In genomic region chr16:88049561-88050545, GRCh38 we compare ENCODE assay signal across 17 cellular contexts.
"Had no signal": no experiment of that assay in that cellular context is flagged by ENCODE, and none has a peak within 500 bp of the region (broad histone marks: within the 10 kb centered on the region; RNA-seq: fewer than 3 reads in every experiment).

No MANE protein-coding gene starts in this region.

- H3K9me3 ChIP-seq: adrenal gland, pancreas had no signal

- H3K27ac Mint-ChIP-seq: activated naive CD4-positive, alpha-beta T cell treated with anti-CD3 and anti-CD28 coated beads, Interleukin-2, amount 10 ng/mL, durations not matched to agents 7 days and 5 days; activated T-helper 2 cell treated with anti-CD3 and anti-CD28 coated beads, Interferon-gamma antibody, Interleukin-2, Interleukin-4, amounts not matched to agents 10 μg/mL and 5 μg/mL and 100 μg/mL, durations not matched to agents 14 hours and 24 hours and 36 hours; neural progenitor cell; type B pancreatic cell had no signal

- H3K4me1 Mint-ChIP-seq: activated naive CD4-positive, alpha-beta T cell treated with anti-CD3 and anti-CD28 coated beads, Interleukin-2, amount 10 ng/mL, durations not matched to agents 7 days and 5 days; neural progenitor cell had no signal

- ATAC-seq: esophagus mucosa, left lobe of liver, pancreas had no signal

- H3K27ac ChIP-seq: adrenal gland, cardiac muscle cell, neural progenitor cell, pancreas had no signal

- H3K27me3 Mint-ChIP-seq: activated naive CD4-positive, alpha-beta T cell treated with anti-CD3 and anti-CD28 coated beads, Interleukin-2, amount 10 ng/mL, durations not matched to agents 7 days and 5 days; type B pancreatic cell had no signal

- H3K36me3 ChIP-seq: cardiac muscle cell, neural progenitor cell, pancreas had no signal

- H3K4me1 ChIP-seq: neural progenitor cell, pancreas had no signal

- DNase-seq: activated CD4-positive, alpha-beta T cell treated with anti-CD3 and anti-CD28 coated beads for 1 hour; activated CD4-positive, alpha-beta T cell treated with anti-CD3 and anti-CD28 coated beads, Interleukin-2, amount 50 U/mL, for 4 hours; activated naive CD4-positive, alpha-beta T cell treated with anti-CD3 and anti-CD28 coated beads, Interleukin-2, amount 10 ng/mL, durations not matched to agents 7 days and 5 days; activated T-cell treated with anti-CD3 and anti-CD28 coated beads, Interleukin-2, amount 50 U/mL, for 1 hour; adrenal gland; islet precursor cell; mesenchymal stem cell; stimulated activated CD4-positive, alpha-beta T cell treated with anti-CD3 and anti-CD28 coated beads, Interleukin-15, amount 100 ng/mL, for 24 hours; stimulated activated CD4-positive, alpha-beta T cell treated with anti-CD3 and anti-CD28 coated beads, Interleukin-4, amount 100 ng/mL, for 1 hour; stimulated activated naive CD4-positive, alpha-beta T cell treated with Interleukin-2 at 50 U/mL for 16 hours had no signal

- H3K4me3 ChIP-seq: adrenal gland, cardiac muscle cell, neural progenitor cell, pancreas had no signal

- H3K4me3 Mint-ChIP-seq: activated naive CD4-positive, alpha-beta T cell treated with anti-CD3 and anti-CD28 coated beads, Interleukin-2, amount 10 ng/mL, durations not matched to agents 7 days and 5 days; neural progenitor cell; type B pancreatic cell had no signal

- H3K27me3 ChIP-seq: adrenal gland, cardiac muscle cell, neural progenitor cell, pancreas had no signal

- H3K9me3 Mint-ChIP-seq: activated naive CD4-positive, alpha-beta T cell treated with anti-CD3 and anti-CD28 coated beads, Interleukin-2, amount 10 ng/mL, durations not matched to agents 7 days and 5 days; activated T-helper 2 cell treated with anti-CD3 and anti-CD28 coated beads, Interferon-gamma antibody, Interleukin-2, Interleukin-4, amounts not matched to agents 10 μg/mL and 5 μg/mL and 100 μg/mL, durations not matched to agents 14 hours and 24 hours and 36 hours; neural progenitor cell; type B pancreatic cell had no signal
